ENCODE assay signal across 17 cellular contexts in genomic region chr7:116441534-116441933, GRCh38. TPM values are rescaled to one million over a fixed set of nuclear protein-coding genes. Genes with fewer than 3 reads are reported as not detected.
DNase-seq lines count a peak whose midpoint lies in the region; ATAC-seq and TF ChIP-seq lines count a peak whose summit lies in the region.
"Had no signal": no experiment of that assay in that cellular context is flagged by ENCODE, and none has a peak within 500 bp of the region (broad histone marks: within the 10 kb centered on the region; RNA-seq: fewer than 3 reads in every experiment).

No MANE protein-coding gene starts in this region.

- H3K9me3 ChIP-seq in heart right ventricle = no peaks in the 10 kb centered on the region
- H3K9me3 ChIP-seq in upper lobe of right lung = no peaks in the 10 kb centered on the region
- H3K9me3 ChIP-seq: right lobe of liver had no signal

- H3K27me3 ChIP-seq in heart right ventricle (no peaks in the 10 kb centered on the region), upper lobe of right lung (no peaks in the 10 kb centered on the region)
- H3K27me3 ChIP-seq: right lobe of liver had no signal

- H3K36me3 ChIP-seq in heart right ventricle (no peaks in the 10 kb centered on the region), upper lobe of right lung (no peaks in the 10 kb centered on the region)
- H3K36me3 ChIP-seq: right lobe of liver had no signal

- WGBS in heart right ventricle, 2 donors = 50 to 52% methylated on average over 4 of the region's 4 CpGs

- DNase-seq in heart right ventricle = no peak
- no peak for DNase-seq in Right ventricle myocardium superior
- peak; percentile 35 for DNase-seq in dedifferentiated amniotic fluid mesenchymal stem cell (ENCODE audit: extremely low spot score)
- DNase-seq in lung microvascular endothelial cell (ENCODE audit: low read depth in 2 of 2) = peak; percentile 77 to 93
- no peak for DNase-seq in upper lobe of right lung
- DNase-seq in NCI-H2196 (lab: John Stamatoyannopoulos, UW; ENCODE audit: unreplicated experiment) = no peak
- DNase-seq in SIG-M5 (lab: John Stamatoyannopoulos, UW) = no peak
- DNase-seq in effector CD8-positive, alpha-beta T cell (lab: John Stamatoyannopoulos, UW) = no peak
- DNase-seq: activated CD4-positive, CD25-positive, alpha-beta regulatory T cell treated with anti-CD3 and anti-CD28 coated beads, Interleukin-2, amount 50 U/mL, for 72 hours; glutamatergic neuron; NCI-H1105 treated with DMSO at 0.1 percent for 48 hours; NCI-H446 treated with DMSO at 0.1 percent for 48 hours; right lobe of liver; substantia nigra had no signal

- TF ChIP-seq CTCF in heart right ventricle (IDR thresholded peaks at IDR 0.05) = no peak
- no peak for TF ChIP-seq CTCF in upper lobe of right lung (IDR thresholded peaks at IDR 0.05)

- ATAC-seq in heart right ventricle (peak in 2 of 8 donors; percentile 6 to 20), Right ventricle myocardium superior (ENCODE audit: poor library complexity) (no peak), upper lobe of right lung (no peak)
- ATAC-seq: natural killer cell treated with Interleukin-12 subunit alpha and Interleukin-12 subunit beta and Interleukin-15 and Interleukin-18, amount 100 ng/mL, for 72 hours; right lobe of liver had no signal

- H3K4me1 ChIP-seq in heart right ventricle = peaks cover 7 to 69% (median 36%) of the 10 kb centered on the region in 9 donors
- H3K4me1 ChIP-seq in upper lobe of right lung = peaks cover 5% of the 10 kb centered on the region
- H3K4me1 ChIP-seq: right lobe of liver had no signal

- H3K4me3 ChIP-seq in heart right ventricle = peak overlapping the region in 1 of 10 donors; percentile 1
- H3K4me3 ChIP-seq in upper lobe of right lung = no peak overlapping the region
- H3K4me3 ChIP-seq: right lobe of liver had no signal

- intact Hi-C loops in heart right ventricle (cut with DNase I) = loop anchor here in 9 of 10 donors (2.0 to 10.0 kb wide), 11 partner anchors 47 to 177 kb away; partner anchors contain the start of genes CAV1 (in 4 of the 9) and CAV2 (in 4 of the 9)
- intact Hi-C loops in Right ventricle myocardium superior (cut with DNase I) = loop anchor here (10.0 kb wide), 2 partner anchors 53 to 167 kb away; partner anchors contain the start of gene CAV2
- intact Hi-C loops in upper lobe of right lung (cut with DNase I) = no loop called here

- peak overlapping the region in 8 of 10 donors; percentile 50 to 85 (median 75) for H3K27ac ChIP-seq in heart right ventricle
- peak overlapping the region; percentile 7 for H3K27ac ChIP-seq in upper lobe of right lung
- H3K27ac ChIP-seq: right lobe of liver had no signal

RNA-seq across cellular contexts. Expression of gene CAV2, which starts 58.0 kb away (rescaled TPM):
- total RNA-seq in heart right ventricle = 100 to 1,000 TPM; 196 to 277 (median 244) TPM
- 100 to 1,000 TPM in 1 of 2 donors, 10 to 100 TPM in 1; 56.3 to 136 TPM for polyA plus RNA-seq in heart right ventricle
- total RNA-seq in Right ventricle myocardium superior = 183 TPM
- 141 and 150 TPM in 2 replicates for total RNA-seq in lung microvascular endothelial cell
- total RNA-seq in upper lobe of right lung = 192 TPM
- total RNA-seq: natural killer cell treated with Interleukin-12 subunit alpha and Interleukin-12 subunit beta and Interleukin-15 and Interleukin-18, amount 100 ng/mL, for 72 hours; T-helper 1 cell treated with Interleukin-12 subunit alpha and Interleukin-12 subunit beta and Interleukin-4 antibody, amounts not matched to agents 30 ng/mL and 1 ng/mL, for 36 hours had no signal
- polyA plus RNA-seq: IgD-negative memory B cell had no signal

Comparison
In these comparisons a context has a peak if more than half of its experiments do, and no peak if none do; other contexts are left out.
1. DNase-seq: peak in dedifferentiated amniotic fluid mesenchymal stem cell (single experiment) and lung microvascular endothelial cell (2 of 2); none in heart right ventricle (0 of 2), Right ventricle myocardium superior (single experiment), upper lobe of right lung (single experiment), NCI-H2196 (single experiment), SIG-M5 (single experiment) and effector CD8-positive, alpha-beta T cell (single experiment).